Comparison of ENCODE assay signal across 10 cellular contexts in genomic region chr16:27199747-27200146, GRCh38. TPM values are rescaled to one million over a fixed set of nuclear protein-coding genes. Genes with fewer than 3 reads are reported as not detected.
DNase-seq lines count a peak whose midpoint lies in the region; ATAC-seq and TF ChIP-seq lines count a peak whose summit lies in the region.
"Had no signal": no experiment of that assay in that cellular context is flagged by ENCODE, and none has a peak within 500 bp of the region (broad histone marks: within the 10 kb centered on the region; RNA-seq: fewer than 3 reads in every experiment).

No MANE protein-coding gene starts in this region.

- H2BK5ac ChIP-seq in neuronal stem cell (ENCODE audit: low read length) = no peak overlapping the region

- H3K9me3 ChIP-seq in SU-DHL-6 (ENCODE audit: insufficient read depth, low read length) = no peaks in the 10 kb centered on the region
- peaks cover 0 to 2% of the 10 kb centered on the region in 2 donors for H3K9me3 ChIP-seq in neuronal stem cell (replicated peaks in 1 of 2; ENCODE audit: control insufficient read depth in 2 of 2, insufficient read depth in 1 of 2, low read depth in 1 of 2, low read length in 2 of 2)
- H3K9me3 ChIP-seq: A549 had no signal

- H3K9ac ChIP-seq in SU-DHL-6 (ENCODE audit: low read length) (peak overlapping the region; percentile 38; the same call in 1 of the 2 replicates), neuronal stem cell (ENCODE audit: low read depth, low read length, poor library complexity) (no peak overlapping the region)

- H2BK15ac ChIP-seq in neuronal stem cell (ENCODE audit: low read length) = no peak overlapping the region

- intact Hi-C loops in activated CD4-positive, alpha-beta T cell treated with anti-CD3 and anti-CD28 coated beads for 36 hours (cut with DNase I, micrococcal nuclease) = loop anchor here (5.0 kb wide), 3 partner anchors 32 to 1942 kb away; partner anchors contain the start of genes APOBR (in 1 of the 2), CLN3 (in 1 of the 2) and ZKSCAN2 (in 1 of the 2)

- ATAC-seq in activated CD4-positive, alpha-beta T cell treated with anti-CD3 and anti-CD28 coated beads for 36 hours = no peak
- ATAC-seq in HG03097 (IDR thresholded peaks at IDR 0.05; ENCODE audit: low FRiP score, unreplicated experiment) = peak; percentile 30
- ATAC-seq in GM21737 (IDR thresholded peaks at IDR 0.05; ENCODE audit: unreplicated experiment) = no peak
- ATAC-seq: A549 had no signal

- H4K91ac ChIP-seq in neuronal stem cell (ENCODE audit: low read depth, low read length, poor library complexity) = no peak overlapping the region

- H2AFZ ChIP-seq in SU-DHL-6 (ENCODE audit: low read depth, low read length, severe bottlenecking) (peak overlapping the region; percentile 77), neuronal stem cell (ENCODE audit: low read length) (peak overlapping the region; percentile 70)

- POLR2A ChIA-PET in activated CD4-positive, alpha-beta T cell treated with anti-CD3 and anti-CD28 coated beads for 36 hours (lab: Charles Lee) = interaction anchor here (1.2 kb wide), 1 partner anchor 30 kb away, joined by 3 read pairs; no protein-coding TSS in a partner anchor

- H3K4me2 ChIP-seq in SU-DHL-6 (ENCODE audit: low read depth, low read length, poor library complexity, severe bottlenecking) (peak overlapping the region; percentile 58), neuronal stem cell (ENCODE audit: insufficient read depth, low read length, poor library complexity, severe bottlenecking) (no peak overlapping the region)
- H3K4me2 ChIP-seq: A549 had no signal

- H3K14ac ChIP-seq in neuronal stem cell (ENCODE audit: low read length) = no peak overlapping the region

- H3K36me3 ChIP-seq in SU-DHL-6 (ENCODE audit: low read length) = no peaks in the 10 kb centered on the region
- H3K36me3 ChIP-seq in neuronal stem cell (replicated peaks in 1 of 2; ENCODE audit: control insufficient read depth in 2 of 2, insufficient read depth in 2 of 2, low read length in 2 of 2) = no peaks in the 10 kb centered on the region

- H3K9me3 Mint-ChIP-seq in activated CD4-positive, alpha-beta T cell treated with anti-CD3 and anti-CD28 coated beads for 36 hours (ENCODE audit: low read depth) = peaks cover 10% of the 10 kb centered on the region

- WGBS in neuronal stem cell (ENCODE audit: extremely low coverage in 2 of 2, insufficient read length in 2 of 2, insufficient replicate concordance in 1 of 2), 2 donors = no CpG with 5 or more reads among the region's 2 CpGs

- peak overlapping the region; percentile 89 for H3K27ac Mint-ChIP-seq in activated CD4-positive, alpha-beta T cell treated with anti-CD3 and anti-CD28 coated beads for 36 hours

- CTCF ChIA-PET in activated CD4-positive, alpha-beta T cell treated with anti-CD3 and anti-CD28 coated beads for 36 hours (lab: Charles Lee) = interaction anchor here (0.8 to 2.4 kb wide), 8 partner anchors 18 to 168 kb away, joined by 3 to 11 read pairs (median 4); no protein-coding TSS in a partner anchor

- H3K23ac ChIP-seq in neuronal stem cell (ENCODE audit: low read depth, low read length, poor library complexity) = no peak overlapping the region

- peaks cover 5 to 7% of the 10 kb centered on the region in 2 donors for H3K4me1 ChIP-seq in neuronal stem cell (ENCODE audit: control insufficient read depth in 2 of 2, insufficient read depth in 1 of 2, low read depth in 1 of 2, low read length in 2 of 2)

- H3F3A ChIP-seq in SU-DHL-6 (ENCODE audit: insufficient read depth) = peaks cover 13% of the 10 kb centered on the region; the same call in 1 of the 2 replicates

- H3K27me3 ChIP-seq in SU-DHL-6 (ENCODE audit: low read length) (no peaks in the 10 kb centered on the region), neuronal stem cell (ENCODE audit: control insufficient read depth in 3 of 3, insufficient read depth in 3 of 3, low read depth in 1 of 3, low read length in 3 of 3) (no peaks in the 10 kb centered on the region)

- no peak overlapping the region for H3K4ac ChIP-seq in neuronal stem cell (ENCODE audit: low read length)

- H3K9me2 ChIP-seq in SU-DHL-6 (replicated peaks; ENCODE audit: insufficient read depth, low read length) = no peaks in the 10 kb centered on the region

- H2BK120ac ChIP-seq in neuronal stem cell (ENCODE audit: low read depth, low read length) = no peak overlapping the region

- H3K79me1 ChIP-seq in neuronal stem cell (ENCODE audit: low read depth, low read length) = no peaks in the 10 kb centered on the region

- no peaks in the 10 kb centered on the region for H3K27me3 Mint-ChIP-seq in activated CD4-positive, alpha-beta T cell treated with anti-CD3 and anti-CD28 coated beads for 36 hours

- H3K18ac ChIP-seq in neuronal stem cell (ENCODE audit: low read length) = no peak overlapping the region

- no peak overlapping the region for H2AK5ac ChIP-seq in neuronal stem cell (ENCODE audit: low read depth, low read length)

- H3K79me2 ChIP-seq in SU-DHL-6 (ENCODE audit: insufficient read depth, low read length) = no peaks in the 10 kb centered on the region

- peaks cover 79% of the 10 kb centered on the region for H3K4me1 Mint-ChIP-seq in activated CD4-positive, alpha-beta T cell treated with anti-CD3 and anti-CD28 coated beads for 36 hours

- H3K27ac ChIP-seq in SU-DHL-6 (ENCODE audit: low read depth, low read length) = peak overlapping the region; percentile 86
- no peak overlapping the region for H3K27ac ChIP-seq in neuronal stem cell (replicated peaks; ENCODE audit: low read length)
- H3K27ac ChIP-seq: A549 had no signal

- H3K4me3 ChIP-seq in SU-DHL-6 (ENCODE audit: insufficient read depth, low read length, poor library complexity, severe bottlenecking) = peak overlapping the region; percentile 15
- H3K4me3 ChIP-seq in neuronal stem cell (ENCODE audit: low read length in 2 of 2) = no peak overlapping the region
- H3K4me3 ChIP-seq: A549 had no signal

- no peak overlapping the region for H4K8ac ChIP-seq in neuronal stem cell (ENCODE audit: low read depth, low read length)

- peak overlapping the region; percentile 22 for H3K4me3 Mint-ChIP-seq in activated CD4-positive, alpha-beta T cell treated with anti-CD3 and anti-CD28 coated beads for 36 hours

- peaks cover 6% of the 10 kb centered on the region for H3K36me3 Mint-ChIP-seq in activated CD4-positive, alpha-beta T cell treated with anti-CD3 and anti-CD28 coated beads for 36 hours (ENCODE audit: low read depth)

- no peak overlapping the region for H2BK12ac ChIP-seq in neuronal stem cell (ENCODE audit: low read length)

- H4K20me1 ChIP-seq in SU-DHL-6 (ENCODE audit: low read depth, low read length) = no peaks in the 10 kb centered on the region

- no peak for TF ChIP-seq CTCF in SU-DHL-6 (IDR thresholded peaks at IDR 0.05; ENCODE audit: insufficient read depth, low read length, poor library complexity, severe bottlenecking)

- DNase-seq in activated CD4-positive, alpha-beta T cell treated with anti-CD3 and anti-CD28 coated beads for 36 hours = peak; percentile 29
- DNase-seq in activated CD4-positive, alpha-beta T cell treated with anti-CD3 and anti-CD28 coated beads, Interleukin-2, amount 50 U/mL, for 4 hours = no peak
- DNase-seq in neuronal stem cell (ENCODE audit: low spot score) (no peak), T-helper 9 cell (no peak), NCI-H1092 treated with DMSO at 0.1 percent for 48 hours (lab: John Stamatoyannopoulos, UW) (no peak)
- DNase-seq: aorta had no signal

RNA-seq across cellular contexts. Expression of gene KDM8, which starts 3.6 kb away (rescaled TPM):
- 10 to 100 TPM in 1 of 2 experiments, 1 to 10 TPM in 1; 9.8 to 10.4 TPM for total RNA-seq in activated CD4-positive, alpha-beta T cell treated with anti-CD3 and anti-CD28 coated beads for 36 hours
- 5.1 TPM for polyA plus RNA-seq in neuronal stem cell (2013, experiment 1 of 2)
- polyA plus RNA-seq in neuronal stem cell (2013, experiment 2 of 2) = 4.5 TPM
